1 cellular context compared by ENCODE assay signal in the genomic region with DNA sequence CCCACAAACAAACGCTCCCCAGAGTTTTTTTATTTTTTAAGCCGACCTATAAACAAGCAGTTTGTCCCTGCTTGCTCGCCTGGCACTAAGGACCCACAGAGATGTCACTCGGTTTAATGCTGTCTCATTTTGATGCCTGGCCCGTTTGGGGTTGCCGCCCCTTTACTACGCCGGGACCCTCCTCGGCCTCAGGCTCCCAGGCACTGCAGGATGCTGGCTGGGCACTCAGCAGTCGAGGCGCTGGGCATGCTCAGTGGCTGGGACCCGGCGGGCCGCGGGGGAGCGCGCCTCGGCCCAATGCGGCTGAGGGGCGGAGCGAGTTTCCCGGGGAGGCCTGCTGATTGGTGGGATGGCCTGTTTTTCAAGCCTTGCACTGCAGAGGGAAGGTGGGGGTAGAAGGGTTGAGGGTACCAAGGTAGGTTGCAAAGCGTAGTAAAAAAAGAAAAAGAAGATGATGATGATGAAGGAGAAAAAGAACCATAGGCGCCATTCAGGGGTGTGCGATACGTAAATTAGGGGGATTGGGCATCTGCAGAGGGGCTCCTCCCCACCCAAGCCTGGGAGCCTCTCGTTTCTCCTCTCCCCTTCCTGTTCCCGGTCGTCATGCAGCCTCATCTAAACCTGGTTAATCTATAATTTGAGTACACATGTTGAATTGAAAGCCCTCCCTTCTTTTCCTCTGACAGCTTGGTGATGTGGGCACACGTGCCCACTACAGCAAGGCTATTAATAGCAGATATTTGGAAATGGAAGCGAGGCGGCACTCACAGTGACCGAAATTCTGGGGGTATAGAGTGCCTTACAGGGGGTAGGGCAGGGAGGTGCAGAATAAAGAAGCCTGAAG.
TF ChIP-seq lines count a peak whose summit lies in the region.

No MANE protein-coding gene starts in this region.

TF ChIP-seq in IMR-90, 13 proteins besides CTCF, POLR2A, EP300 and RAD21 (continued from another document):
- no peak for TF ChIP-seq ELK1 (IDR thresholded peaks at IDR 0.05; ENCODE audit: borderline replicate concordance, low read depth, low read length)
TF ChIP-seq in IMR-90: peak in this region for 2.
